8 cellular contexts compared by ENCODE assay signal in genomic region chr4:154506253-154506652, GRCh38. TPM values are rescaled to one million over a fixed set of nuclear protein-coding genes. Genes with fewer than 3 reads are reported as not detected.
DNase-seq lines count a peak whose midpoint lies in the region; ATAC-seq and TF ChIP-seq lines count a peak whose summit lies in the region.

No MANE protein-coding gene starts in this region.

- TF ChIP-seq CTCF in RWPE1 (conservative IDR thresholded peaks at IDR 0.05; ENCODE audit: low read depth) (peak; percentile 41), glutamatergic neuron (IDR thresholded peaks at IDR 0.05; ENCODE audit: partially characterized antibody, unreplicated experiment) (peak; percentile 62), tibial nerve (IDR thresholded peaks at IDR 0.05) (peak; percentile 14 to 44 (median 33))

- TF ChIP-seq POLR2A in tibial nerve (IDR thresholded peaks at IDR 0.05), result no peak

- H3K27ac Mint-ChIP-seq in glutamatergic neuron (ENCODE audit: unreplicated experiment), result no peak overlapping the region

- H3K4me3 ChIP-seq in tibial nerve, result no peak overlapping the region

- no peaks in the 10 kb centered on the region for H3K36me3 ChIP-seq in tibial nerve

- no peak overlapping the region for H3K4me3 Mint-ChIP-seq in glutamatergic neuron (ENCODE audit: unreplicated experiment)

- no peak for ATAC-seq in HG02840 (IDR thresholded peaks at IDR 0.05; ENCODE audit: low FRiP score, unreplicated experiment)
- no peak for ATAC-seq in HG03097 (IDR thresholded peaks at IDR 0.05; ENCODE audit: low FRiP score, unreplicated experiment)

- H3K27ac ChIP-seq in RWPE1 (no peak overlapping the region), tibial nerve (no peak overlapping the region)

- no peak for TF ChIP-seq EP300 in tibial nerve (IDR thresholded peaks at IDR 0.05)

- no peaks in the 10 kb centered on the region for H3K4me1 ChIP-seq in tibial nerve

- 5 to 19% methylated on average over 2 of the region's 2 CpGs for WGBS in tibial nerve, 2 donors

- no peaks in the 10 kb centered on the region for H3K36me3 Mint-ChIP-seq in glutamatergic neuron (ENCODE audit: unreplicated experiment)

- H3K27me3 Mint-ChIP-seq in glutamatergic neuron (ENCODE audit: unreplicated experiment), result peaks cover 13% of the 10 kb centered on the region

- H3K9me3 Mint-ChIP-seq in glutamatergic neuron (ENCODE audit: unreplicated experiment), result peaks cover 18% of the 10 kb centered on the region

- DNase-seq in DMS53 (lab: John Stamatoyannopoulos, UW) (peak; percentile 64), HCEC 1CT (peak; percentile 1), RWPE1 (ENCODE audit: low spot score) (no peak), glutamatergic neuron (no peak), tibial nerve (ENCODE audit: low spot score in 2 of 2) (peak in 1 of 2 donors; percentile 20)
- no peak for DNase-seq in stimulated activated CD4-positive, alpha-beta T cell treated with anti-CD3 and anti-CD28 coated beads, Interleukin-2, amount 100 ng/mL, for 48 hours

- H3K4me1 Mint-ChIP-seq in glutamatergic neuron (ENCODE audit: low read depth, unreplicated experiment), result peaks cover 43% of the 10 kb centered on the region

- CTCF ChIA-PET in RWPE1 (lab: Yijun Ruan, JAX), result interaction anchor here (0.6 to 1.3 kb wide), 6 partner anchors 15 to 332 kb away, joined by 3 to 9 read pairs (median 3); partner anchors contain the start of genes DCHS2 and PLRG1

- no peaks in the 10 kb centered on the region for H3K27me3 ChIP-seq in tibial nerve

- no peaks in the 10 kb centered on the region for H3K9me3 ChIP-seq in tibial nerve

- POLR2A ChIA-PET in RWPE1 (lab: Yijun Ruan, JAX; ENCODE audit: low non-redundant PET), result no interaction called here

RNA-seq across cellular contexts. Expression of gene DCHS2, which starts 14.7 kb away (rescaled TPM):
- total RNA-seq in glutamatergic neuron (ENCODE audit: unreplicated experiment), result 97.4 TPM
- total RNA-seq in tibial nerve, result under 1 TPM in 1 of 4 donors, not detected in 3; under 0.01 TPM

RNA-seq across cellular contexts. Expression of gene PLRG1, which starts 43.9 kb away (rescaled TPM):
- total RNA-seq in glutamatergic neuron (ENCODE audit: unreplicated experiment) (79.7 TPM), tibial nerve (10 to 100 TPM; 32.7 to 47.2 (median 36.5) TPM)

RNA-seq across cellular contexts. Expression of gene FGB, which starts 56.6 kb away (rescaled TPM):
- total RNA-seq in glutamatergic neuron (ENCODE audit: unreplicated experiment), result not detected
- total RNA-seq in tibial nerve, result not detected

Comparison
In these comparisons a context has a peak if more than half of its experiments do, and no peak if none do; other contexts are left out.
1. DNase-seq: peak in DMS53 (single experiment) and HCEC 1CT (single experiment); none in RWPE1 (single experiment), glutamatergic neuron (single experiment) and stimulated activated CD4-positive, alpha-beta T cell treated with anti-CD3 and anti-CD28 coated beads, Interleukin-2, amount 100 ng/mL, for 48 hours (0 of 2).
2. RNA of gene DCHS2, which starts 14.7 kb away (total RNA-seq): 97.4 TPM in glutamatergic neuron (single experiment); under 0.01 TPM in tibial nerve; every median in the first group is over 10 times any median in the second.
3. Peak in every context shown above with its lines, with median percentiles within 50 percentile points of each other: CTCF ChIP-seq.